Comparison of ENCODE assay signal across 20 cellular contexts in genomic region chr9:116467740-116468351, GRCh38.
"Had no signal": no experiment of that assay in that cellular context is flagged by ENCODE, and none has a peak within 500 bp of the region (broad histone marks: within the 10 kb centered on the region; RNA-seq: fewer than 3 reads in every experiment).

No MANE protein-coding gene starts in this region.

- H3K4me3 ChIP-seq: esophagus squamous epithelium, gastroesophageal sphincter, mucosa of descending colon, ovary, spleen, tibial artery, upper lobe of left lung, uterus had no signal

- H3K27ac ChIP-seq: epithelial cell of prostate, esophagus squamous epithelium, gastroesophageal sphincter, ovary, spleen, tibial artery, upper lobe of left lung, uterus had no signal

- ATAC-seq: effector memory CD8-positive, alpha-beta T cell; gastroesophageal sphincter; left colon; mucosa of descending colon; naive thymus-derived CD8-positive, alpha-beta T cell; right cardiac atrium; stimulated activated memory B cell treated with anti-CD40 and anti-IgM and Interleukin-4, amounts not matched to agents 10 μg/mL and 1 μg/mL and 100 μg/mL, for 72 hours had no signal

- H3K27me3 ChIP-seq: gastroesophageal sphincter, ovary, spleen, tibial artery, upper lobe of left lung, uterus had no signal

- H3K9me3 ChIP-seq: esophagus squamous epithelium, gastroesophageal sphincter, mucosa of descending colon, ovary, spleen, tibial artery, upper lobe of left lung, uterus had no signal

- H3K36me3 ChIP-seq: esophagus squamous epithelium, gastroesophageal sphincter, ovary, spleen, tibial artery, upper lobe of left lung, uterus had no signal

- FAIRE-seq: kidney had no signal

- DNase-seq: effector memory CD8-positive, alpha-beta T cell; esophagus squamous epithelium; foreskin fibroblast; kidney; left colon; mucosa of descending colon; naive thymus-derived CD8-positive, alpha-beta T cell; nucleus accumbens; ovary; right cardiac atrium; spleen; stimulated activated CD4-positive, alpha-beta T cell treated with anti-CD3 and anti-CD28 coated beads, Interleukin-15, amount 100 ng/mL, for 24 hours; stimulated activated CD4-positive, alpha-beta T cell treated with anti-CD3 and anti-CD28 coated beads, Interleukin-1b, Interleukin-23, amount 100 ng/mL, for 48 hours; stimulated activated CD4-positive, alpha-beta T cell treated with anti-CD3 and anti-CD28 coated beads, Interleukin-4, amount 100 ng/mL, for 24 hours; tibial artery; upper lobe of left lung; uterus had no signal

- H3K4me1 ChIP-seq: esophagus squamous epithelium, spleen, upper lobe of left lung, uterus had no signal
